ENCODE assay signal across 27 cellular contexts in genomic region chr22:27476318-27476717, GRCh38.
DNase-seq lines count a peak whose midpoint lies in the region; ATAC-seq and TF ChIP-seq lines count a peak whose summit lies in the region.
"Had no signal": no experiment of that assay in that cellular context is flagged by ENCODE, and none has a peak within 500 bp of the region (broad histone marks: within the 10 kb centered on the region; RNA-seq: fewer than 3 reads in every experiment).

No MANE protein-coding gene starts in this region.

- H3K4me3 Mint-ChIP-seq in neural crest cell: peak overlapping the region; percentile 29
- H3K4me3 Mint-ChIP-seq: activated CD4-positive, alpha-beta T cell treated with anti-CD3 and anti-CD28 coated beads for 36 hours; B cell; stimulated activated naive B cell treated with anti-CD40 and anti-IgM and Interleukin-4, amounts not matched to agents 10 μg/mL and 1 μg/mL and 100 μg/mL, for 72 hours had no signal

- H3K27me3 Mint-ChIP-seq in neural crest cell (ENCODE audit: low read depth): peaks cover 18% of the 10 kb centered on the region
- H3K27me3 Mint-ChIP-seq: activated CD4-positive, alpha-beta T cell treated with anti-CD3 and anti-CD28 coated beads for 36 hours had no signal

- no peak overlapping the region for H3K27ac ChIP-seq in BLaER1
- H3K27ac ChIP-seq in RWPE2 (ENCODE audit: poor library complexity, severe bottlenecking): peak overlapping the region; percentile 99
- H3K27ac ChIP-seq in epithelial cell of prostate: peak overlapping the region; percentile 99
- H3K27ac ChIP-seq: lower lobe of right lung, suprapubic skin, uterus had no signal

- intact Hi-C loops in cardiac septum (cut with DNase I): no loop called here

- no peak for DNase-seq in RWPE2 (ENCODE audit: low spot score)
- DNase-seq in epithelial cell of prostate (ENCODE audit: low read depth, low spot score): no peak
- DNase-seq in neural crest cell (ENCODE audit: low read depth, low spot score): no peak
- no peak for DNase-seq in GM10266 (ENCODE audit: extremely low spot score)
- no peak for DNase-seq in cardiac septum (ENCODE audit: low spot score)
- DNase-seq: activated CD4-positive, alpha-beta T cell treated with anti-CD3 and anti-CD28 coated beads for 36 hours; activated CD8-positive, alpha-beta memory T cell treated with anti-CD3 and anti-CD28 coated beads for 24 hours; activated gamma-delta T cell; activated T-cell treated with anti-CD3 and anti-CD28 coated beads, Interleukin-2, amount 50 U/mL, for 1 hour; effector CD4-positive, alpha-beta T cell; GDM1; H7; hypothalamus; lower lobe of right lung; NCI-H1417 treated with DMSO at 0.1 percent for 48 hours; occipital lobe; retina; SHP77 treated with DMSO at 0.1 percent for 48 hours; stimulated activated CD4-positive, alpha-beta T cell treated with anti-CD3 and anti-CD28 coated beads, Interleukin-12 subunit alpha, Interleukin-12 subunit beta, amount 100 ng/mL, for 4 hours; stimulated activated CD4-positive, alpha-beta T cell treated with anti-CD3 and anti-CD28 coated beads, Interleukin-4, amount 100 ng/mL, for 24 hours; stimulated activated naive B cell treated with anti-CD40 and anti-IgM and Interleukin-4, amounts not matched to agents 10 μg/mL and 1 μg/mL and 100 μg/mL, for 72 hours; uterus had no signal

- H3K4me3 ChIP-seq in BLaER1 (no peak overlapping the region), RWPE2 (ENCODE audit: severe bottlenecking) (no peak overlapping the region)
- H3K4me3 ChIP-seq: lower lobe of right lung, suprapubic skin, uterus had no signal

- H3K9me3 ChIP-seq in BLaER1 (no peaks in the 10 kb centered on the region), RWPE2 (ENCODE audit: severe bottlenecking) (no peaks in the 10 kb centered on the region)
- H3K9me3 ChIP-seq: lower lobe of right lung, suprapubic skin, uterus had no signal

- peaks cover 2% of the 10 kb centered on the region for H3K9me3 Mint-ChIP-seq in neural crest cell

- peaks cover 38% of the 10 kb centered on the region for H3K4me1 Mint-ChIP-seq in neural crest cell
- H3K4me1 Mint-ChIP-seq: activated CD4-positive, alpha-beta T cell treated with anti-CD3 and anti-CD28 coated beads for 36 hours; B cell; stimulated activated naive B cell treated with anti-CD40 and anti-IgM and Interleukin-4, amounts not matched to agents 10 μg/mL and 1 μg/mL and 100 μg/mL, for 72 hours had no signal

- H3K27ac Mint-ChIP-seq in neural crest cell (ENCODE audit: unreplicated experiment): peak overlapping the region; percentile 73
- H3K27ac Mint-ChIP-seq: activated CD4-positive, alpha-beta T cell treated with anti-CD3 and anti-CD28 coated beads for 36 hours; B cell; stimulated activated naive B cell treated with anti-CD40 and anti-IgM and Interleukin-4, amounts not matched to agents 10 μg/mL and 1 μg/mL and 100 μg/mL, for 72 hours had no signal

- no peaks in the 10 kb centered on the region for H3K36me3 Mint-ChIP-seq in neural crest cell (ENCODE audit: low read depth)
- H3K36me3 Mint-ChIP-seq: stimulated activated naive B cell treated with anti-CD40 and anti-IgM and Interleukin-4, amounts not matched to agents 10 μg/mL and 1 μg/mL and 100 μg/mL, for 72 hours had no signal

- ATAC-seq in RWPE2 (ENCODE audit: low read depth) (no peak), HG03442 (IDR thresholded peaks at IDR 0.05; ENCODE audit: unreplicated experiment) (no peak), GM19035 (IDR thresholded peaks at IDR 0.05; ENCODE audit: unreplicated experiment) (no peak)
- ATAC-seq: activated CD4-positive, alpha-beta T cell treated with anti-CD3 and anti-CD28 coated beads for 36 hours; lower lobe of right lung; stimulated activated naive B cell treated with anti-CD40 and anti-IgM and Interleukin-4, amounts not matched to agents 10 μg/mL and 1 μg/mL and 100 μg/mL, for 72 hours had no signal

- no peaks in the 10 kb centered on the region for H4K20me1 ChIP-seq in BLaER1

- peak overlapping the region; percentile 87 for H3K4me2 ChIP-seq in BLaER1

- H3K27me3 ChIP-seq in BLaER1 (no peaks in the 10 kb centered on the region), RWPE2 (ENCODE audit: insufficient read depth, poor library complexity, severe bottlenecking) (no peaks in the 10 kb centered on the region)
- H3K27me3 ChIP-seq: suprapubic skin, uterus had no signal

- TF ChIP-seq CTCF in RWPE2 (IDR thresholded peaks at IDR 0.05; ENCODE audit: poor library complexity, severe bottlenecking) (no peak), neural crest cell (conservative IDR thresholded peaks at IDR 0.05) (no peak), GM10266 (IDR thresholded peaks at IDR 0.05; ENCODE audit: control insufficient read depth, insufficient read depth, low read depth, missing control alignments) (no peak)

- H3K4me1 ChIP-seq in BLaER1: peaks cover 46% of the 10 kb centered on the region
- peaks cover 46% of the 10 kb centered on the region for H3K4me1 ChIP-seq in RWPE2 (ENCODE audit: insufficient read depth, poor library complexity, severe bottlenecking)

- H3K36me3 ChIP-seq in BLaER1: no peaks in the 10 kb centered on the region
- peaks cover 11% of the 10 kb centered on the region for H3K36me3 ChIP-seq in RWPE2 (ENCODE audit: low read depth)
- H3K36me3 ChIP-seq: lower lobe of right lung, suprapubic skin, uterus had no signal

- H3K9ac ChIP-seq in BLaER1: no peak overlapping the region
